Comparison of ENCODE assay signal across 1 cellular context in the genomic region with DNA sequence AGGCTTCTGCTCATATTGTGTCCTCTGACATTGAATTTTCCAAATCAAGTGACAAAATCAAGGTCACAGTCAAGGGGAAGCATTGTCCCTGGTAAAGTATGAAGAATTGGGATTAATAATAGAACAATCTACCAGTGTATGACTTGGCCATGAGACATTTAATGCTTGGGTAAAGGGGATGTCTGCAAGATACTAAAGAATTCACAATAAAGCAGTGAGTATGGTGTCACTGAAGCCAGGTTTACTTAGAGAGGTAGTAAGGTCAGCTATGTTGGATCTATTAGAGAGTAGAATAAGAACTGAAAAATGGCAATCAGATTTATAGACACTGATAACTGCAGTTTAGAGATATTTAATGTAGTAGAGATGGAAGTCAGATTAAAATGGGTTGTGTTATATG.
TF ChIP-seq lines count a peak whose summit lies in the region.

No MANE protein-coding gene starts in this region.

TF ChIP-seq in SK-N-SH treated with all-trans-retinoic acid at 6 μM for 48 hours, 23 proteins besides CTCF, POLR2A, EP300 and RAD21 (continued from another document):
- TF ChIP-seq ESRRG (CRISPR knock-in tag; IDR thresholded peaks at IDR 0.05) (no peak), ZNF8 (CRISPR knock-in tag; IDR thresholded peaks at IDR 0.05) (no peak)
